26 cellular contexts compared by ENCODE assay signal in genomic region chr6:155549028-155549798, GRCh38.
DNase-seq lines count a peak whose midpoint lies in the region; ATAC-seq, FAIRE-seq and TF ChIP-seq lines count a peak whose summit lies in the region.
"Had no signal": no experiment of that assay in that cellular context is flagged by ENCODE, and none has a peak within 500 bp of the region (broad histone marks: within the 10 kb centered on the region; RNA-seq: fewer than 3 reads in every experiment).

No MANE protein-coding gene starts in this region.

- H3K9me2 ChIP-seq in GM23338 (ENCODE audit: insufficient read depth) (0 out of 2 replicates have a peak, but pooled peaks cover 4% of the 10 kb centered on the region), hepatocyte (replicated peaks; ENCODE audit: insufficient read depth) (no peaks in the 10 kb centered on the region)

- H3K4me3 ChIP-seq in GM23338 (no peak overlapping the region), K562 (no peak overlapping the region), hepatocyte (no peak overlapping the region)
- H3K4me3 ChIP-seq: BLaER1, GM12878 had no signal

- no peaks in the 10 kb centered on the region for H3K79me2 ChIP-seq in GM23338 (replicated peaks; ENCODE audit: insufficient read depth)
- no peaks in the 10 kb centered on the region for H3K79me2 ChIP-seq in K562 (ENCODE audit: control insufficient read depth, insufficient read depth, low read length)
- H3K79me2 ChIP-seq in hepatocyte: no peaks in the 10 kb centered on the region

- H3K4me1 ChIP-seq in GM23338 (ENCODE audit: insufficient read depth) (no peaks in the 10 kb centered on the region), K562 (replicated peaks in 1 of 2; ENCODE audit: control insufficient read depth in 2 of 2, insufficient read depth in 2 of 2, low read length in 2 of 2) (no peaks in the 10 kb centered on the region), hepatocyte (ENCODE audit: insufficient read depth) (no peaks in the 10 kb centered on the region)
- H3K4me1 ChIP-seq: BE2C, BLaER1 had no signal

- DNase-seq in GM23338 (ENCODE audit: low spot score): no peak
- DNase-seq in K562 (ENCODE audit: extremely low read depth in 1 of 4, low spot score in 3 of 4): no peak
- DNase-seq in hepatocyte (ENCODE audit: low spot score): no peak
- no peak for DNase-seq in NCI-H446 (lab: John Stamatoyannopoulos, UW)
- DNase-seq in SIG-M5 treated with dmso at 0.1 percent for 504 hours (lab: John Stamatoyannopoulos, UW; ENCODE audit: unreplicated experiment): no peak
- DNase-seq: 8988T; ACHN; BE2C; C1 segment of cervical spinal cord; CD4-positive, alpha-beta memory T cell; CD4-positive, CD25-positive, alpha-beta regulatory T cell; CD8-positive, alpha-beta memory T cell; COR-L47; DMS 273 treated with DMSO at 0.1 percent for 48 hours; DMS153; DMS53; DMS79; DND-41; EL; GDM1 had no signal

- TF ChIP-seq RAD21 in K562 (CRISPR knock-in tag; conservative IDR thresholded peaks at IDR 0.05 in 1 of 2, IDR thresholded peaks at IDR 0.05 in 1 of 2): no peak

- no peak for TF ChIP-seq CTCF in GM23338 (conservative IDR thresholded peaks at IDR 0.05; ENCODE audit: low read depth in 2 of 2)
- TF ChIP-seq CTCF in K562 (IDR thresholded peaks at IDR 0.05 in 2 of 3, conservative IDR thresholded peaks at IDR 0.05 in 1 of 3; ENCODE audit: insufficient read depth in 2 of 3, low read depth in 1 of 3, low read length in 3 of 3): no peak
- no peak for TF ChIP-seq CTCF in hepatocyte (IDR thresholded peaks at IDR 0.05; ENCODE audit: poor library complexity)

- 6% methylated on average over 9 of the region's 9 CpGs for WGBS in K562 (ENCODE audit: insufficient coverage, low coverage, missing lambda C conversion rate)
- 91% methylated on average over 9 of the region's 9 CpGs for WGBS in hepatocyte (ENCODE audit: low lambda C conversion rate, missing lambda C conversion rate)

- no peak for TF ChIP-seq POLR2A in K562 (conservative IDR thresholded peaks at IDR 0.05)

- H4K20me1 ChIP-seq in GM23338 (replicated peaks; ENCODE audit: insufficient read depth) (no peaks in the 10 kb centered on the region), K562 (replicated peaks; ENCODE audit: control insufficient read depth, insufficient read depth, low read length) (no peaks in the 10 kb centered on the region), hepatocyte (ENCODE audit: insufficient read depth, poor library complexity, severe bottlenecking) (no peaks in the 10 kb centered on the region)
- H4K20me1 ChIP-seq: BLaER1 had no signal

- H3K4me2 ChIP-seq in GM23338: no peak overlapping the region
- no peak overlapping the region for H3K4me2 ChIP-seq in K562 (ENCODE audit: insufficient read depth, low read length)
- H3K4me2 ChIP-seq in hepatocyte: no peak overlapping the region
- H3K4me2 ChIP-seq: BLaER1 had no signal

- H3K9ac ChIP-seq in K562 (ENCODE audit: insufficient read depth in 1 of 2, low read depth in 2 of 2, low read length in 2 of 2): no peak overlapping the region
- H3K9ac ChIP-seq: BLaER1 had no signal

- intact Hi-C loops in K562 (cut with micrococcal nuclease): no loop called here

- BruUV-seq in K562 (replicated peaks; lab: Mats Ljungman, UMichigan): no TSS peak

- no peak for TF ChIP-seq EP300 in K562 (IDR thresholded peaks at IDR 0.05; ENCODE audit: low read length)

- no peaks in the 10 kb centered on the region for H3K27me3 ChIP-seq in GM23338 (ENCODE audit: insufficient read depth)
- H3K27me3 ChIP-seq in K562 (ENCODE audit: control insufficient read depth in 2 of 2, insufficient read depth in 2 of 2, low read length in 2 of 2): no peaks in the 10 kb centered on the region
- H3K27me3 ChIP-seq in hepatocyte: no peaks in the 10 kb centered on the region
- H3K27me3 ChIP-seq: BE2C, BLaER1 had no signal

- ATAC-seq in GM23338 (no peak), K562 (no peak)
- ATAC-seq: GM12878 had no signal

- no peaks in the 10 kb centered on the region for H3K9me3 Mint-ChIP-seq in GM23338
- H3K9me3 Mint-ChIP-seq: CD4-positive, alpha-beta memory T cell; CD8-positive, alpha-beta memory T cell had no signal

- H2AFZ ChIP-seq in GM23338: 0 out of 2 replicates have a peak overlapping the region, but pooled peaks have one; percentile 48
- H2AFZ ChIP-seq in K562 (ENCODE audit: low read depth, low read length): no peak overlapping the region
- H2AFZ ChIP-seq in hepatocyte: no peak overlapping the region

- H3K36me3 ChIP-seq in GM23338 (ENCODE audit: insufficient read depth) (no peaks in the 10 kb centered on the region), K562 (ENCODE audit: control insufficient read depth, insufficient read depth, low read length) (no peaks in the 10 kb centered on the region), hepatocyte (replicated peaks; ENCODE audit: insufficient read depth, low read depth) (no peaks in the 10 kb centered on the region)
- H3K36me3 ChIP-seq: BE2C, BLaER1 had no signal

- no peaks in the 10 kb centered on the region for H3K36me3 Mint-ChIP-seq in GM23338 (ENCODE audit: low read depth)
- H3K36me3 Mint-ChIP-seq: CD14-positive monocyte; CD4-positive, alpha-beta memory T cell; CD4-positive, CD25-positive, alpha-beta regulatory T cell; CD8-positive, alpha-beta memory T cell had no signal

- no peak overlapping the region for H3K27ac Mint-ChIP-seq in GM23338
- H3K27ac Mint-ChIP-seq: CD14-positive monocyte; CD4-positive, alpha-beta memory T cell; CD4-positive, CD25-positive, alpha-beta regulatory T cell; CD8-positive, alpha-beta memory T cell had no signal

- no peaks in the 10 kb centered on the region for H3K27me3 Mint-ChIP-seq in GM23338 (ENCODE audit: insufficient read depth, low read depth, poor library complexity)
- H3K27me3 Mint-ChIP-seq: CD8-positive, alpha-beta memory T cell had no signal

- CTCF ChIA-PET in K562 (lab: Yijun Ruan, JAX; ENCODE audit: low intra/inter-chr PET ratio): no interaction called here

- H3K4me3 Mint-ChIP-seq in GM23338: no peak overlapping the region
- H3K4me3 Mint-ChIP-seq: CD14-positive monocyte; CD4-positive, alpha-beta memory T cell; CD4-positive, CD25-positive, alpha-beta regulatory T cell; CD8-positive, alpha-beta memory T cell had no signal

- H3K27ac ChIP-seq in GM23338 (ENCODE audit: low read depth) (no peak overlapping the region), K562 (ENCODE audit: extremely low read depth, low read depth, low read length) (no peak overlapping the region), hepatocyte (peak overlapping the region; percentile 21)
- H3K27ac ChIP-seq: BLaER1 had no signal

- POLR2A ChIA-PET in K562 (lab: Yijun Ruan, JAX): interaction anchor here (0.6 kb wide), 1 partner anchor 868 kb away, joined by 3 read pairs; no protein-coding TSS in a partner anchor

- FAIRE-seq in K562 (lab: Jason Lieb, UNC): no peak
- FAIRE-seq: A204.1, GM12878, GM12892, GM18507 had no signal

- H3K9me3 ChIP-seq in K562 (replicated peaks; ENCODE audit: control insufficient read depth, insufficient read depth, low read depth, low read length) (no peaks in the 10 kb centered on the region), hepatocyte (ENCODE audit: low read depth) (no peaks in the 10 kb centered on the region)
- H3K9me3 ChIP-seq: BE2C, BLaER1 had no signal

- in situ Hi-C loops in K562 (cut with MboI): no loop called here

- no peaks in the 10 kb centered on the region for H3K4me1 Mint-ChIP-seq in GM23338
- H3K4me1 Mint-ChIP-seq: CD14-positive monocyte; CD4-positive, alpha-beta memory T cell; CD4-positive, CD25-positive, alpha-beta regulatory T cell; CD8-positive, alpha-beta memory T cell had no signal

- no peaks in the 10 kb centered on the region for H3K9me1 ChIP-seq in K562 (ENCODE audit: control insufficient read depth, insufficient read depth, low read length)

- H3F3A ChIP-seq in GM23338 (replicated peaks; ENCODE audit: low read depth): no peaks in the 10 kb centered on the region

TF ChIP-seq in GM23338, 12 proteins besides CTCF, POLR2A, EP300 and RAD21 (continues in another document):
- TF ChIP-seq ZNF114 (CRISPR knock-in tag; IDR thresholded peaks at IDR 0.05) (no peak), EZH2 (IDR thresholded peaks at IDR 0.05; ENCODE audit: low read depth, unreplicated experiment) (no peak), ZNF331 (CRISPR knock-in tag; IDR thresholded peaks at IDR 0.05; ENCODE audit: low read depth) (no peak), STAT1 (IDR thresholded peaks at IDR 0.05; ENCODE audit: unreplicated experiment) (no peak), NANOG (IDR thresholded peaks at IDR 0.05; ENCODE audit: borderline replicate concordance) (no peak), POLR2AphosphoS5 (IDR thresholded peaks at IDR 0.05; ENCODE audit: low read depth) (no peak)

TF ChIP-seq in K562, 482 proteins besides CTCF, POLR2A, EP300 and RAD21:
- TF ChIP-seq MAFF (IDR thresholded peaks at IDR 0.05; ENCODE audit: low read length) (peak; percentile 37; the same call in 1 of the 2 replicates), SFPQ (IDR thresholded peaks at IDR 0.05; ENCODE audit: low read depth, low read length) (no peak), RBFOX2 (IDR thresholded peaks at IDR 0.05; ENCODE audit: low read depth, low read length) (no peak), NR0B1 (IDR thresholded peaks at IDR 0.05; ENCODE audit: partially characterized antibody) (no peak), ZNF316 (IDR thresholded peaks at IDR 0.05) (peak; percentile 33; the same call in 1 of the 2 replicates)
